In the genomic region with DNA sequence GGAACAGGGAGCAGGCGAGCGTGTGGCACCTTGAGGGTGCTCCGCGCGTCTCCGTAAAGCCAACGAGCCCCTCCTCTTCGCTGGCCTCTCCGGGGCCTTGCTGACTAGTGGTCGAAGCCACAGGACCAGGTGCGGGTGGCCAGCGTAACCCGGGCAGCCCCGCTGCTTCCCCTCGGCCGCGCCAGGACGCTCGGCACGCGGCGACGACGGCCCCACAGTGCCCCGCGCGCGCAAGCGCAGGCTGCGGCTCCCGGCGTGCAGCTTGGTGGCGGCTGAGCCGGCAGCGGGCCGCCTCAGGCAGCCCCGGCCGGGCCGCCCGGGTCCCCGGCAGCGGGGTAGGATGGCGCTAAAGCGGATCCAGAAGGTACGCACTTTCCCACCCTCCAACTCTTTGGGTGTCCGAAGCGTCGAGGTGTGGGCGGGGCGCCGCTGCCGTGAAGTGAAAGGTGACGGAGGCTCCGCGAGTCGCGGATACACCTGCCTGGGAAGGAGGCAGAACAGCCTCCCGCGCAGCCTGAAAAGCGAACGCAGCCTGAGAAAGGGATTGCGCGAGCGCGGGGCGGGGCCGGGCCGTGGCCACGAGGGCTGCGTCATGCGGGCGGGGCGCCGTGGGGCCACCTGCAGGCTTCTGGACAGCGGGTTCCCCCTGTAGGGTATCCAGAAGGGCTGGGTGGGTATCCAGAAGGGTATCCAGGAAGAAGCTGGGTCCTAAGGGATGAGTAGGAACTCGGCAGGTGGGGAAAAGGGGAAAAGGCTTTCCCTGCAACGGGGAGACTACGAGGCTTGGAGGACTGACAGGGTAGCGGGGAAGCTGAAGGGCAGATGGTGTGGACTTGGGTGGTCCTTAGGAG, we compare ENCODE assay signal across 8 cellular contexts. TPM values are rescaled to one million over a fixed set of nuclear protein-coding genes. Genes with fewer than 3 reads are reported as not detected.
DNase-seq lines count a peak whose midpoint lies in the region; ATAC-seq lines count a peak whose summit lies in the region.

A gene (plus strand): TSS at position 244 of the 851 bp plus-strand sequence. CDS start 97 bp downstream, at position 341.

- ATAC-seq in GM19025 (IDR thresholded peaks at IDR 0.05; ENCODE audit: low read depth, unreplicated experiment) (peak; percentile 87), HG03196 (IDR thresholded peaks at IDR 0.05; ENCODE audit: unreplicated experiment) (peak; percentile 87)

- DNase-seq in Ammon's horn (ENCODE audit: low spot score) (peak; percentile 90), NCI-H345 treated with DMSO at 0.1 percent for 48 hours (lab: John Stamatoyannopoulos, UW; ENCODE audit: unreplicated experiment) (peak; percentile 79), cerebellum (ENCODE audit: low spot score) (peak; percentile 93), kidney glomerular epithelial cell (lab: John Stamatoyannopoulos, UW) (peak; percentile 57)
- DNase-seq in activated CD4-positive, alpha-beta T cell treated with anti-CD3 and anti-CD28 coated beads for 1 hour: peak; percentile 80
- peak; percentile 56 to 80 for DNase-seq in stimulated activated CD4-positive, alpha-beta T cell treated with anti-CD3 and anti-CD28 coated beads, Interleukin-1b, Interleukin-23, amount 100 ng/mL, for 1 hour (ENCODE audit: low read depth in 2 of 2)

RNA-seq across cellular contexts. Expression of the gene that starts here (rescaled TPM):
- 16.2 TPM for total RNA-seq in cerebellum

Comparison
In these comparisons a context has a peak if more than half of its experiments do, and no peak if none do; other contexts are left out.
1. Peak in every context shown above with its lines: DNase-seq and ATAC-seq.